Comparison of ENCODE assay signal across 8 cellular contexts in the genomic region with DNA sequence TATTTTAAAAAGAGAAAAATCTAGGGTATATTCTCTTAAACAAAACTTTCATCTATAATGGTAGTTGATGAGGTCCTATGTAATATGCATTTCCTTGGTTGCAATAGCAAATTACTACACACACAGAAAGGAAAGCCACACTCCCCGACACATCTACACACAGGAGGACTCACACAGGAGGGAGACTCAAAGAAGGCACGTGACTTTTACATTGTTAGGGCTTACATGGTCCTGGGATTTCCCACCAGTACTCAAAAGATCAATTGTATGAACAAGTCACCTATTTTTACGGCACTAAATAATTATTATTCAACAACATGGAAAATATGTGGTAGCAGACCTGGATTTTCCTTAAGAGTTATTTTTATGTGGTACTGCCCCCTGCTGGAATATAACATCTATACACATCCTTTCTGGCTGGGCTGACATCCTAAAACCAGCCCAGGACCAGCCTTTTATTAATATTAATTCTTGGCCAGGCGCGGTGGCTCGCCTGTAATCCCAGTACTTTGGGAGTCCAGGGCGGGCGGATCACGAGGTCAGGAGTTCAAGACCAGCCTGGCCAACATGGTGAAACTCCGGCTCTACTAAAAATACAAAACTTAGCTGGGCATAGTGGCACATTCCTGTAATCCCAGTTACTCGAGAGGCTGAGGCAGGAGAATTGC. TPM values are rescaled to one million over a fixed set of nuclear protein-coding genes. Genes with fewer than 3 reads are reported as not detected.
DNase-seq lines count a peak whose midpoint lies in the region; ATAC-seq, FAIRE-seq and TF ChIP-seq lines count a peak whose summit lies in the region.

No MANE protein-coding gene starts in this region.

- no peak overlapping the region for H3K4me3 Mint-ChIP-seq in nephron progenitor cell

- no peak overlapping the region for H3K4me3 ChIP-seq in A549
- no peak overlapping the region for H3K4me3 ChIP-seq in Jurkat, Clone E6-1 (ENCODE audit: low read length)

- H3K9me3 ChIP-seq in A549: no peaks in the 10 kb centered on the region

- peaks cover 5% of the 10 kb centered on the region for H3K27me3 Mint-ChIP-seq in nephron progenitor cell (ENCODE audit: low read depth, poor library complexity)

- peaks cover 47% of the 10 kb centered on the region for H3K4me1 Mint-ChIP-seq in nephron progenitor cell

- peak; percentile 82 to 88 for TF ChIP-seq RAD21 in A549 (conservative IDR thresholded peaks at IDR 0.05 in 1 of 2, IDR thresholded peaks at IDR 0.05 in 1 of 2)

- TF ChIP-seq CTCF in A549 (IDR thresholded peaks at IDR 0.05) (peak; percentile 76), nephron progenitor cell (IDR thresholded peaks at IDR 0.05) (peak; percentile 57)

- 20% methylated on average over 11 of the region's 11 CpGs for WGBS in A549 (ENCODE audit: missing lambda C conversion rate)

- 0 out of 3 replicates have a peak, but pooled peaks cover 4% of the 10 kb centered on the region for H3K4me1 ChIP-seq in A549

- no peak for TF ChIP-seq POLR2A in A549 (IDR thresholded peaks at IDR 0.05; ENCODE audit: low read length)

- no peaks in the 10 kb centered on the region for H3K9me3 Mint-ChIP-seq in nephron progenitor cell

- TF ChIP-seq EP300 in A549 (IDR thresholded peaks at IDR 0.05): no peak

- no peak overlapping the region for H3K27ac ChIP-seq in A549

- peaks cover 3% of the 10 kb centered on the region for H3K36me3 Mint-ChIP-seq in nephron progenitor cell (ENCODE audit: low read depth)

- no peak overlapping the region for H3K27ac Mint-ChIP-seq in nephron progenitor cell

- DNase-seq in A549 (ENCODE audit: low read depth in 1 of 2, low spot score in 1 of 2) (peak; percentile 76 to 80), GM03348 (ENCODE audit: low spot score) (peak; percentile 76), SHP77 treated with DMSO at 0.1 percent for 48 hours (lab: John Stamatoyannopoulos, UW) (peak; percentile 41), nephron progenitor cell (no peak), GF-D8 (lab: John Stamatoyannopoulos, UW) (no peak)
- DNase-seq in Jurkat, Clone E6-1 (ENCODE audit: low read depth, low spot score): peak; percentile 30
- DNase-seq in activated naive CD4-positive, alpha-beta T cell (lab: John Stamatoyannopoulos, UW): no peak

- peak overlapping the region; percentile 9 for H3K4me2 ChIP-seq in A549

- no peak for FAIRE-seq in A549 (lab: Jason Lieb, UNC)

- POLR2A ChIA-PET in A549 (lab: Yijun Ruan, JAX): no interaction called here

- CTCF ChIA-PET in A549 (lab: Yijun Ruan, JAX): interaction anchor here (0.6 to 11.7 kb wide), 13 partner anchors 11 to 384 kb away, joined by 3 to 110 read pairs (median 4); no protein-coding TSS in a partner anchor

- ATAC-seq in A549 (peak; percentile 86 to 89), esophagus mucosa (peak; percentile 77)

TF ChIP-seq in A549, 52 proteins besides CTCF, POLR2A, EP300 and RAD21:
- TF ChIP-seq CHD4 (IDR thresholded peaks at IDR 0.05; ENCODE audit: borderline replicate concordance) (no peak), SMC3 (IDR thresholded peaks at IDR 0.05) (peak; percentile 81)

RNA-seq across cellular contexts. Expression of gene LGALS8, which starts 33.9 kb away (rescaled TPM):
- 61.3 and 66.0 TPM in 2 replicates for polyA plus RNA-seq in A549 (2011; rRNA removed)
- 10.5 and 11.8 TPM in 2 replicates for polyA plus RNA-seq in A549 (2012; cell fraction: cytosol; rRNA removed)
- polyA plus RNA-seq in A549 (2012; cell fraction: nucleus; rRNA removed): 12.8 and 24.0 TPM in 2 replicates
- 30.1 to 32.3 TPM (median 32.1 TPM) in 3 replicates for polyA plus RNA-seq in A549 (2017; fragmentation: RNase III; extraction: RNeasy Plus Mini Kit Qiagen cat#74134 plus additional on column Dnase treatment)
- polyA minus RNA-seq in A549 (2011; rRNA and poly(A)+ RNA removed): 35.5 and 46.7 TPM in 2 replicates
- 37.8 TPM for polyA plus RNA-seq in Jurkat, Clone E6-1 (2012; ENCODE audit: insufficient read depth, insufficient read length)
- total RNA-seq in esophagus mucosa: 30.1 TPM

Comparison
In these comparisons a context has a peak if more than half of its experiments do, and no peak if none do; other contexts are left out.
1. DNase-seq: peak in A549 (2 of 2), GM03348 (single experiment), Jurkat, Clone E6-1 (single experiment) and SHP77 treated with DMSO at 0.1 percent for 48 hours (single experiment); none in nephron progenitor cell (single experiment), GF-D8 (single experiment) and activated naive CD4-positive, alpha-beta T cell (0 of 4).